Comparison of ENCODE assay signal across 1 cellular context in genomic region chr6:157376706-157377230, GRCh38.
TF ChIP-seq lines count a peak whose summit lies in the region.

No MANE protein-coding gene starts in this region.

TF ChIP-seq in GM23338, 12 proteins besides CTCF, POLR2A, EP300 and RAD21 (continued from another document):
- TF ChIP-seq ZNF462 (CRISPR knock-in tag; IDR thresholded peaks at IDR 0.05) (no peak), POLR2AphosphoS5 (IDR thresholded peaks at IDR 0.05; ENCODE audit: low read depth) (no peak), EZH2phosphoT487 (IDR thresholded peaks at IDR 0.05; ENCODE audit: unreplicated experiment) (no peak), EZH2 (IDR thresholded peaks at IDR 0.05; ENCODE audit: low read depth, unreplicated experiment) (no peak), JUNB (IDR thresholded peaks at IDR 0.05; ENCODE audit: unreplicated experiment) (no peak), REST (IDR thresholded peaks at IDR 0.05; ENCODE audit: unreplicated experiment) (no peak), NANOG (IDR thresholded peaks at IDR 0.05; ENCODE audit: borderline replicate concordance) (no peak), CREB1 (CRISPR knock-in tag; IDR thresholded peaks at IDR 0.05; ENCODE audit: low read depth) (no peak), STAT1 (IDR thresholded peaks at IDR 0.05; ENCODE audit: unreplicated experiment) (no peak), ZNF331 (CRISPR knock-in tag; IDR thresholded peaks at IDR 0.05; ENCODE audit: low read depth) (no peak)
